Comparison of ENCODE assay signal across 24 cellular contexts in the genomic region with DNA sequence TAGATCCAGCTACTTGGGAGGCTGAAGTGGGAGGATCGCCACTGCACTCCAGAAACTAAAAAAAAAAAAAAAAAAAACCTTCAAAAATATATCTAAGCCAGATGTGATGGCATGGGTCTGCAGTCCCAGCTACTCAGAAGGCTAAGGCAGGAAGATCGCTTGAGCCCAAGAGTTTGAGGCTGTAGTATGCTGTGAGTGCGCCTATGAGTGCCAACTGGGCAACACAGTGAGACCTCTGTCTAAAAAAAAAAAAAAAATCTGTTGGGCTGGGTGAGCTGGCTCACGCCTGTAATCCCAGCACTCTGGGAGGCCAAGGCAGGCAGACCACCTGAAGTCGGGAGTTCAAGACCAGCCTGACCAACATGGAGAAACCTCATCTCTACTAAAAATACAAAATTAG.
"Had no signal": no experiment of that assay in that cellular context is flagged by ENCODE, and none has a peak within 500 bp of the region (broad histone marks: within the 10 kb centered on the region; RNA-seq: fewer than 3 reads in every experiment).

No MANE protein-coding gene starts in this region.

- ATAC-seq: activated CD8-positive, alpha-beta T cell treated with anti-CD3 and anti-CD28 coated beads, Interleukin-2, amount 10 ng/mL, durations not matched to agents 7 days and 5 days; activated T-cell treated with anti-CD3 and anti-CD28 coated beads, Interleukin-2, amount 50 U/mL, for 4 hours; Right ventricle myocardium inferior had no signal

- H3K9me3 Mint-ChIP-seq: activated naive CD4-positive, alpha-beta T cell treated with anti-CD3 and anti-CD28 coated beads, Interleukin-2, amount 10 ng/mL, durations not matched to agents 7 days and 5 days; activated naive CD8-positive, alpha-beta T cell treated with anti-CD3 and anti-CD28 coated beads for 36 hours; activated T-cell treated with anti-CD3 and anti-CD28 coated beads, Interleukin-2, amount 50 U/mL, for 4 hours; activated T-helper 2 cell treated with anti-CD3 and anti-CD28 coated beads, Interferon-gamma antibody, Interleukin-2, Interleukin-4, amounts not matched to agents 10 μg/mL and 5 μg/mL and 100 μg/mL, durations not matched to agents 14 hours and 24 hours and 36 hours; T-helper 1 cell treated with Interleukin-12 subunit alpha and Interleukin-12 subunit beta and Interleukin-4 antibody, amounts not matched to agents 30 μg/mL and 1 μg/mL, for 36 hours had no signal

- H3K27ac Mint-ChIP-seq: activated CD8-positive, alpha-beta T cell treated with anti-CD3 and anti-CD28 coated beads, Interleukin-2, amount 10 ng/mL, durations not matched to agents 7 days and 5 days; activated naive CD4-positive, alpha-beta T cell treated with anti-CD3 and anti-CD28 coated beads, Interleukin-2, amount 10 ng/mL, durations not matched to agents 7 days and 5 days; activated T-helper 2 cell treated with anti-CD3 and anti-CD28 coated beads, Interferon-gamma antibody, Interleukin-2, Interleukin-4, amounts not matched to agents 10 μg/mL and 5 μg/mL and 100 μg/mL, durations not matched to agents 14 hours and 24 hours and 36 hours; T-helper 1 cell treated with Interleukin-12 subunit alpha and Interleukin-12 subunit beta and Interleukin-4 antibody, amounts not matched to agents 30 μg/mL and 1 μg/mL, for 36 hours had no signal

- H3K4me2 ChIP-seq: KMS-11 had no signal

- H3K4me3 ChIP-seq: cardiac muscle cell, SK-N-MC had no signal

- H3K27me3 ChIP-seq: brain microvascular endothelial cell, cardiac muscle cell had no signal

- DNase-seq: activated CD4-positive, alpha-beta T cell treated with anti-CD3 and anti-CD28 coated beads for 48 hours; activated CD4-positive, alpha-beta T cell treated with anti-CD3 and anti-CD28 coated beads, Interleukin-2, amount 50 U/mL, for 4 hours; activated CD4-positive, CD25-positive, alpha-beta regulatory T cell treated with anti-CD3 and anti-CD28 coated beads, Interleukin-2, amount 50 U/mL, for 72 hours; activated CD8-positive, alpha-beta memory T cell treated with anti-CD3 and anti-CD28 coated beads, Interleukin-2, amount 50 U/mL, for 48 hours; activated CD8-positive, alpha-beta T cell treated with anti-CD3 and anti-CD28 coated beads, Interleukin-2, amount 10 ng/mL, durations not matched to agents 7 days and 5 days; activated gamma-delta T cell treated with Interleukin-2 at 50 U/mL for 16 hours; activated naive CD4-positive, alpha-beta T cell treated with anti-CD3 and anti-CD28 coated beads, Interleukin-2, amount 10 ng/mL, durations not matched to agents 7 days and 5 days; activated naive CD8-positive, alpha-beta T cell treated with anti-CD3 and anti-CD28 coated beads for 36 hours; activated T-cell treated with anti-CD3 and anti-CD28 coated beads, Interleukin-2, amount 50 U/mL, for 4 hours; brain microvascular endothelial cell; NCI-H1092 treated with DMSO at 0.1 percent for 48 hours; NCI-H1417 treated with DMSO at 0.1 percent for 48 hours; NCI-H1694; NCI-H2029 treated with DMSO at 0.1 percent for 48 hours; NCI-H345; NCI-H510A; NCI-H526 treated with DMSO at 0.1 percent for 48 hours; NCI-H82 had no signal

- H3K27me3 Mint-ChIP-seq: activated naive CD4-positive, alpha-beta T cell treated with anti-CD3 and anti-CD28 coated beads, Interleukin-2, amount 10 ng/mL, durations not matched to agents 7 days and 5 days; activated naive CD8-positive, alpha-beta T cell treated with anti-CD3 and anti-CD28 coated beads for 36 hours had no signal

- H3K27ac ChIP-seq: brain microvascular endothelial cell, cardiac muscle cell, KMS-11, SK-N-MC had no signal

- H3K9ac ChIP-seq: KMS-11 had no signal

- H3K4me3 Mint-ChIP-seq: activated CD8-positive, alpha-beta T cell treated with anti-CD3 and anti-CD28 coated beads, Interleukin-2, amount 10 ng/mL, durations not matched to agents 7 days and 5 days; activated naive CD4-positive, alpha-beta T cell treated with anti-CD3 and anti-CD28 coated beads, Interleukin-2, amount 10 ng/mL, durations not matched to agents 7 days and 5 days; activated naive CD8-positive, alpha-beta T cell treated with anti-CD3 and anti-CD28 coated beads for 36 hours had no signal
